Comparison of ENCODE assay signal across 8 cellular contexts in the genomic region with DNA sequence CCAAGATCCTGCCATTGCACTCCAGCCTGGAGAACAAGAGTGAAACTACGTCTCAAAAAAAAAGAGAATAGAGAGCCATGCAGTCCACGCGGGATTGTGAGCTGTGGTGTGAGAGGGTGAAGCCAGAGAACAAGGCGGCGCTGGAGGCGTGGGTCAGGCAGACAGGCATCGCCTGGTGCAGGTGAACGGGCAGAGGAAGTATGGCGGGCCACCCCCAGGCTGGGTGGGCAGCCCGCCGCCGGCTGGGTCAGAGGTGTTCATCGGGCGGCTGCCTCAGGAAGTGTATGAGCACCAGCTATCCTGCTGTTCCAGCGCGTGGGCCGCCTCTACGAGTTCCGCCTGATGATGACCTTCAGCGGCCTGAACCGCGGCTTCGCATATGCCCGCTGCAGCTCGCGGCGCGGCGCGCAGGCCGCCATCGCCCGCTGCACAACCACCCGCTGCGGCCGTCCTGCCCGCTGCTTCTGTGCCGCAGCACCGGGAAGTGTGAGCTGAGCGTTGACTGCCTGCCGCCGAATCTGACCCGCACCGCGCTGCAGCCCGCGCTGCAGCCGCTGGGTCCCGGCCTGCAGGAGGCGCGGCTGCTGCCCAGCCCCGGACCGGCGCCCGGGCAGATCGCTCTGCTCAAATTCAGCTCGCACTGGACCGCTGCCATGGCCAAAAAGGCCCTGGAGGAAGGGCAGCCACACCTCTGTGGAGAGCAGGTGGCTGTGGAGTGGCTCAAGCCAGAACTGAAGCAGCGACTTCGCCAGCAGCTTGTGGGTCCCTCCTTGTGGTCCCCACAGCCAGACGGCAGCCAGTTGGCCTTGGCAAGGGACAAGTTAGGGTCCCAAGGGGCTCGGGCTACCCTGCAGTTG.
DNase-seq lines count a peak whose midpoint lies in the region; ATAC-seq and TF ChIP-seq lines count a peak whose summit lies in the region.
"Not testable (repeated sequence)": the region's sequence is repeated elsewhere in the genome, so short reads cannot be mapped to it uniquely, and the experiment has no call there.

No MANE protein-coding gene starts in this region.

- H3K4me1 Mint-ChIP-seq in activated CD8-positive, alpha-beta T cell treated with anti-CD3 and anti-CD28 coated beads, Interleukin-2, amount 10 ng/mL, durations not matched to agents 7 days and 5 days (ENCODE audit: low read depth): peaks cover 19% of the 10 kb centered on the region

- DNase-seq in AG10803 (ENCODE audit: low read depth) (peak; percentile 31), NB4 (ENCODE audit: low read depth) (peak; percentile 68), heart right ventricle (peak in 1 of 2 donors; percentile 57), myocyte (ENCODE audit: low read depth) (peak; percentile 50)
- DNase-seq in activated CD8-positive, alpha-beta T cell treated with anti-CD3 and anti-CD28 coated beads, Interleukin-2, amount 10 ng/mL, durations not matched to agents 7 days and 5 days: peak; percentile 63
- peak; percentile 31 for DNase-seq in central memory CD4-positive, alpha-beta T cell
- DNase-seq in stimulated activated CD4-positive, alpha-beta T cell treated with anti-CD3 and anti-CD28 coated beads, Interleukin-4, amount 100 ng/mL, for 1 hour: peak; percentile 23

- not testable (repeated sequence) for H3K9me3 Mint-ChIP-seq in activated CD8-positive, alpha-beta T cell treated with anti-CD3 and anti-CD28 coated beads, Interleukin-2, amount 10 ng/mL, durations not matched to agents 7 days and 5 days (ENCODE audit: insufficient read depth)

- WGBS in heart right ventricle, 2 donors: 3 to 4% methylated on average over 38 to 47 of the region's 62 CpGs

- not testable (repeated sequence) for TF ChIP-seq CTCF in AG10803 (conservative IDR thresholded peaks at IDR 0.05; ENCODE audit: low read length); NB4 (IDR thresholded peaks at IDR 0.05; ENCODE audit: low read depth, low read length)
- TF ChIP-seq CTCF in heart right ventricle (IDR thresholded peaks at IDR 0.05): peak in 5 of 9 donors; percentile 17 to 57 (median 26)

- peak overlapping the region; percentile 91 for H3K4me3 Mint-ChIP-seq in activated CD8-positive, alpha-beta T cell treated with anti-CD3 and anti-CD28 coated beads, Interleukin-2, amount 10 ng/mL, durations not matched to agents 7 days and 5 days

- intact Hi-C loops in heart right ventricle (cut with DNase I): loop anchor here in 2 of 10 donors (5.0 kb wide), 1 partner anchor 676 kb away; no protein-coding TSS in a partner anchor

- peak overlapping the region; percentile 91 for H3K27ac Mint-ChIP-seq in activated CD8-positive, alpha-beta T cell treated with anti-CD3 and anti-CD28 coated beads, Interleukin-2, amount 10 ng/mL, durations not matched to agents 7 days and 5 days

- H3K36me3 ChIP-seq in heart right ventricle: peaks cover 0 to 17% (median 0%) of the 10 kb centered on the region in 9 donors

- H3K4me1 ChIP-seq in heart right ventricle: peaks cover 0 to 17% (median 14%) of the 10 kb centered on the region in 9 donors

- ATAC-seq in GM18873 (IDR thresholded peaks at IDR 0.05; ENCODE audit: low FRiP score, unreplicated experiment): peak; percentile 34
- ATAC-seq in activated CD8-positive, alpha-beta T cell treated with anti-CD3 and anti-CD28 coated beads, Interleukin-2, amount 10 ng/mL, durations not matched to agents 7 days and 5 days: peak; percentile 32
- peak in 7 of 8 donors; percentile 7 to 75 (median 41) for ATAC-seq in heart right ventricle

- TF ChIP-seq POLR2A in NB4 (IDR thresholded peaks at IDR 0.05; ENCODE audit: extremely low read depth, insufficient read length): not testable (repeated sequence)

- POLR2A ChIA-PET in activated CD8-positive, alpha-beta T cell treated with anti-CD3 and anti-CD28 coated beads, Interleukin-2, amount 10 ng/mL, durations not matched to agents 7 days and 5 days (lab: Charles Lee): interaction anchor here (0.6 to 1.2 kb wide), 3 partner anchors 11 to 425 kb away, joined by 3 to 4 read pairs (median 3); no protein-coding TSS in a partner anchor

- CTCF ChIA-PET in activated CD8-positive, alpha-beta T cell treated with anti-CD3 and anti-CD28 coated beads, Interleukin-2, amount 10 ng/mL, durations not matched to agents 7 days and 5 days (lab: Charles Lee): not testable (repeated sequence)

- peak overlapping the region; percentile 98 for H3K4me3 ChIP-seq in AG10803 (ENCODE audit: low read length)
- peak overlapping the region; percentile 59 for H3K4me3 ChIP-seq in NB4 (ENCODE audit: low read depth, low read length)
- H3K4me3 ChIP-seq in heart right ventricle: peak overlapping the region; percentile 42 to 93 (median 72)

- peak overlapping the region in 5 of 10 donors; percentile 68 to 93 (median 78) for H3K27ac ChIP-seq in heart right ventricle

- H3K27me3 ChIP-seq in heart right ventricle: not testable (repeated sequence)

- H3K9me3 ChIP-seq in heart right ventricle: not testable (repeated sequence)

- not testable (repeated sequence) for H3K27me3 Mint-ChIP-seq in activated CD8-positive, alpha-beta T cell treated with anti-CD3 and anti-CD28 coated beads, Interleukin-2, amount 10 ng/mL, durations not matched to agents 7 days and 5 days (ENCODE audit: low read depth)

- peaks cover 27% of the 10 kb centered on the region for H3K36me3 Mint-ChIP-seq in activated CD8-positive, alpha-beta T cell treated with anti-CD3 and anti-CD28 coated beads, Interleukin-2, amount 10 ng/mL, durations not matched to agents 7 days and 5 days (ENCODE audit: low read depth)
